26 cellular contexts compared by ENCODE assay signal in genomic region chr1:42044346-42044745, GRCh38.
"Had no signal": no experiment of that assay in that cellular context is flagged by ENCODE, and none has a peak within 500 bp of the region (broad histone marks: within the 10 kb centered on the region; RNA-seq: fewer than 3 reads in every experiment).

No MANE protein-coding gene starts in this region.

- FAIRE-seq: islet of Langerhans, keratinocyte had no signal

- H3K9me3 ChIP-seq: esophagus squamous epithelium, gastrocnemius medialis, heart right ventricle, left lung, lower lobe of right lung, mucosa of descending colon had no signal

- H3K27me3 ChIP-seq: dorsolateral prefrontal cortex, esophagus squamous epithelium, gastrocnemius medialis, heart right ventricle, left lung had no signal

- H3K4me3 ChIP-seq: coronary artery, dorsolateral prefrontal cortex, esophagus squamous epithelium, gastrocnemius medialis, heart right ventricle, left lung, lower lobe of right lung, mucosa of descending colon had no signal

- H3K36me3 ChIP-seq: esophagus squamous epithelium, gastrocnemius medialis, heart right ventricle, left lung, lower lobe of right lung had no signal

- H3K27ac ChIP-seq: coronary artery, dorsolateral prefrontal cortex, epithelial cell of prostate, esophagus squamous epithelium, gastrocnemius medialis, heart right ventricle, left lung, lower lobe of right lung had no signal

- DNase-seq: dermis blood vessel endothelial cell; dorsolateral prefrontal cortex; effector CD4-positive, alpha-beta T cell; effector memory CD4-positive, alpha-beta T cell; erythroblast; esophagus squamous epithelium; foreskin fibroblast; foreskin melanocyte; gastrocnemius medialis; glutamatergic neuron; head of caudate nucleus; heart right ventricle; hippocampal formation; left cardiac atrium; left lung; left ventricle myocardium superior; lower lobe of right lung; mesenchymal stem cell; mucosa of descending colon; naive B cell; naive thymus-derived CD8-positive, alpha-beta T cell had no signal

- H3K4me1 ChIP-seq: esophagus squamous epithelium, gastrocnemius medialis, left lung, lower lobe of right lung had no signal

- ATAC-seq: esophagus mucosa; gastrocnemius medialis; heart right ventricle; left cardiac atrium; left lung; left ventricle myocardium superior; lower lobe of right lung; naive thymus-derived CD8-positive, alpha-beta T cell had no signal
